In genomic region chr1:221620437-221621384, GRCh38 we compare ENCODE assay signal across 12 cellular contexts.
A peak's percentile ranks its signal among the peaks of the same experiment; 100 is the strongest.
DNase-seq lines count a peak whose midpoint lies in the region; ATAC-seq, FAIRE-seq and TF ChIP-seq lines count a peak whose summit lies in the region.
"Had no signal": no experiment of that assay in that cellular context is flagged by ENCODE, and none has a peak within 500 bp of the region (broad histone marks: within the 10 kb centered on the region; RNA-seq: fewer than 3 reads in every experiment).

No MANE protein-coding gene starts in this region.

- H3K9ac ChIP-seq in OCI-LY1 (ENCODE audit: low read length) (no peak overlapping the region), kidney (ENCODE audit: low read length in 2 of 2) (no peak overlapping the region)

- peaks cover 5% of the 10 kb centered on the region; the same call in 1 of the 2 replicates for H3K9me3 ChIP-seq in BE2C
- H3K9me3 ChIP-seq in OCI-LY1 (ENCODE audit: low read length) = 0 out of 2 replicates have a peak, but pooled peaks cover 3% of the 10 kb centered on the region
- no peaks in the 10 kb centered on the region for H3K9me3 ChIP-seq in kidney (ENCODE audit: control insufficient read depth in 1 of 2, low read length in 2 of 2)
- H3K9me3 ChIP-seq in body of pancreas = no peaks in the 10 kb centered on the region
- H3K9me3 ChIP-seq: SJCRH30 had no signal

- H3K4me2 ChIP-seq in OCI-LY1 (ENCODE audit: low read length) = no peak overlapping the region

- H3K9me2 ChIP-seq in OCI-LY1 (ENCODE audit: low read depth, low read length) = no peaks in the 10 kb centered on the region; the same call in 1 of the 2 replicates

- H3K4me1 ChIP-seq in BE2C = peaks cover 18% of the 10 kb centered on the region
- H3K4me1 ChIP-seq in OCI-LY1 (ENCODE audit: insufficient read depth, low read length, severe bottlenecking) = no peaks in the 10 kb centered on the region
- no peaks in the 10 kb centered on the region for H3K4me1 ChIP-seq in kidney (ENCODE audit: control insufficient read depth in 1 of 2, insufficient read depth in 1 of 2, low read depth in 1 of 2, low read length in 2 of 2)
- no peaks in the 10 kb centered on the region for H3K4me1 ChIP-seq in body of pancreas
- H3K4me1 ChIP-seq: SJCRH30 had no signal

- TF ChIP-seq POLR2A in body of pancreas (IDR thresholded peaks at IDR 0.05) = no peak

- no peak for FAIRE-seq in kidney (lab: Jason Lieb, UNC)

- H4K20me1 ChIP-seq in OCI-LY1 (ENCODE audit: insufficient read depth, low read length) = no peaks in the 10 kb centered on the region

- WGBS in body of pancreas, 2 donors = 79 to 82% methylated on average over 5 of the region's 5 CpGs

- H2AFZ ChIP-seq in OCI-LY1 (ENCODE audit: low read length) = peak overlapping the region; percentile 83; the same call in 1 of the 2 replicates

- H3K27me3 ChIP-seq in BE2C (no peaks in the 10 kb centered on the region), OCI-LY1 (ENCODE audit: insufficient read depth, low read length) (no peaks in the 10 kb centered on the region), body of pancreas (no peaks in the 10 kb centered on the region)
- H3K27me3 ChIP-seq: SJCRH30 had no signal

- DNase-seq in BE2C (peak; percentile 72), LNCaP clone FGC (ENCODE audit: low read depth) (peak; percentile 50), fibroblast of the aortic adventitia (ENCODE audit: low read depth) (peak; percentile 42), kidney (no peak), amygdala (lab: John Stamatoyannopoulos, UW) (no peak), body of pancreas (no peak)
- DNase-seq: activated CD4-positive, alpha-beta T cell treated with anti-CD3 and anti-CD28 coated beads, Interleukin-2, amount 10 ng/mL, durations not matched to agents 24 days and 14 days; C1 segment of cervical spinal cord had no signal

- H3K27ac ChIP-seq in OCI-LY1 (ENCODE audit: low read depth, low read length, poor library complexity, severe bottlenecking) (no peak overlapping the region), kidney (ENCODE audit: low read depth in 2 of 2, low read length in 2 of 2) (no peak overlapping the region), body of pancreas (no peak overlapping the region)
- H3K27ac ChIP-seq: SJCRH30 had no signal

- intact Hi-C loops in kidney (cut with DNase I) (no loop called here), body of pancreas (cut with DNase I) (no loop called here)

- H3K4me3 ChIP-seq in BE2C (ENCODE audit: low read depth, low read length) = 0 out of 2 replicates have a peak overlapping the region, but pooled peaks have one; percentile 13
- H3K4me3 ChIP-seq in LNCaP clone FGC (ENCODE audit: low read depth, low read length) = no peak overlapping the region
- no peak overlapping the region for H3K4me3 ChIP-seq in OCI-LY1 (ENCODE audit: low read depth, low read length, poor library complexity, severe bottlenecking)
- no peak overlapping the region for H3K4me3 ChIP-seq in fibroblast of the aortic adventitia (ENCODE audit: low read depth, low read length)
- no peak overlapping the region for H3K4me3 ChIP-seq in kidney (ENCODE audit: low read length in 2 of 2)
- H3K4me3 ChIP-seq in body of pancreas = no peak overlapping the region
- H3K4me3 ChIP-seq: SJCRH30 had no signal

- H3F3A ChIP-seq in OCI-LY1 (ENCODE audit: insufficient read depth, low read length) = no peaks in the 10 kb centered on the region

- H3K36me3 ChIP-seq in BE2C (no peaks in the 10 kb centered on the region), OCI-LY1 (ENCODE audit: insufficient read depth, low read length) (no peaks in the 10 kb centered on the region), kidney (ENCODE audit: control insufficient read depth in 1 of 2, insufficient read depth in 2 of 2, low read length in 2 of 2) (no peaks in the 10 kb centered on the region), body of pancreas (replicated peaks in 1 of 2; ENCODE audit: insufficient read depth in 1 of 2, low read depth in 2 of 2) (no peaks in the 10 kb centered on the region)
- H3K36me3 ChIP-seq: SJCRH30 had no signal

- no peaks in the 10 kb centered on the region for H3K79me2 ChIP-seq in OCI-LY1 (ENCODE audit: insufficient read depth, low read length)

- no peak for TF ChIP-seq CTCF in BE2C (IDR thresholded peaks at IDR 0.05; ENCODE audit: low read depth, low read length)
- no peak for TF ChIP-seq CTCF in LNCaP clone FGC (IDR thresholded peaks at IDR 0.05; ENCODE audit: control insufficient read depth, extremely low read depth, insufficient read depth)
- no peak for TF ChIP-seq CTCF in OCI-LY1 (IDR thresholded peaks at IDR 0.05; ENCODE audit: low read length)
- TF ChIP-seq CTCF in fibroblast of the aortic adventitia (IDR thresholded peaks at IDR 0.05; ENCODE audit: insufficient read depth, low read length) = no peak
- no peak for TF ChIP-seq CTCF in kidney (IDR thresholded peaks at IDR 0.05; ENCODE audit: borderline replicate concordance, extremely low read depth, insufficient read depth)
- no peak for TF ChIP-seq CTCF in body of pancreas (IDR thresholded peaks at IDR 0.05)

- ATAC-seq in HG02798 (IDR thresholded peaks at IDR 0.05; ENCODE audit: poor library complexity, unreplicated experiment) (no peak), body of pancreas (no peak)
- ATAC-seq: stimulated activated effector memory CD8-positive, alpha-beta T cell treated with anti-CD3 and anti-CD28 coated beads, Interleukin-12 subunit alpha, Interleukin-12 subunit beta, amount 100 ng/mL, for 72 hours had no signal

Comparison
In these comparisons a context has a peak if more than half of its experiments do, and no peak if none do; other contexts are left out.
1. DNase-seq: peak in BE2C (single experiment), LNCaP clone FGC (single experiment) and fibroblast of the aortic adventitia (single experiment); none in kidney (single experiment), amygdala (0 of 56) and body of pancreas (0 of 4).